Comparison of ENCODE assay signal across 8 cellular contexts in genomic region chr14:77151245-77151644, GRCh38.
DNase-seq lines count a peak whose midpoint lies in the region; ATAC-seq, FAIRE-seq and TF ChIP-seq lines count a peak whose summit lies in the region.

No MANE protein-coding gene starts in this region.

- no peaks in the 10 kb centered on the region for H4K20me1 ChIP-seq in SU-DHL-6 (ENCODE audit: low read depth, low read length)

- H3K36me3 Mint-ChIP-seq in stimulated activated naive B cell treated with anti-CD40 and anti-IgM and Interleukin-4, amounts not matched to agents 10 μg/mL and 1 μg/mL and 100 μg/mL, for 72 hours, result no peaks in the 10 kb centered on the region

- no peaks in the 10 kb centered on the region for H3K79me2 ChIP-seq in SU-DHL-6 (ENCODE audit: insufficient read depth, low read length)

- H3K27ac ChIP-seq in SU-DHL-6 (ENCODE audit: low read depth, low read length), result no peak overlapping the region

- H3K4me1 Mint-ChIP-seq in stimulated activated naive B cell treated with anti-CD40 and anti-IgM and Interleukin-4, amounts not matched to agents 10 μg/mL and 1 μg/mL and 100 μg/mL, for 72 hours, result peaks cover 0 to 2% of the 10 kb centered on the region in 2 donors

- no peaks in the 10 kb centered on the region for H3K9me3 Mint-ChIP-seq in stimulated activated naive B cell treated with anti-CD40 and anti-IgM and Interleukin-4, amounts not matched to agents 10 μg/mL and 1 μg/mL and 100 μg/mL, for 72 hours

- H3K9me2 ChIP-seq in SU-DHL-6 (replicated peaks; ENCODE audit: insufficient read depth, low read length), result no peaks in the 10 kb centered on the region

- H3F3A ChIP-seq in SU-DHL-6 (ENCODE audit: insufficient read depth), result no peaks in the 10 kb centered on the region

- H3K27ac Mint-ChIP-seq in stimulated activated naive B cell treated with anti-CD40 and anti-IgM and Interleukin-4, amounts not matched to agents 10 μg/mL and 1 μg/mL and 100 μg/mL, for 72 hours, result no peak overlapping the region

- no peaks in the 10 kb centered on the region for H3K36me3 ChIP-seq in SU-DHL-6 (ENCODE audit: low read length)

- no peak overlapping the region for H2AFZ ChIP-seq in SU-DHL-6 (ENCODE audit: low read depth, low read length, severe bottlenecking)

- no peak overlapping the region for H3K4me3 ChIP-seq in SU-DHL-6 (ENCODE audit: insufficient read depth, low read length, poor library complexity, severe bottlenecking)

- no peak overlapping the region for H3K4me3 Mint-ChIP-seq in stimulated activated naive B cell treated with anti-CD40 and anti-IgM and Interleukin-4, amounts not matched to agents 10 μg/mL and 1 μg/mL and 100 μg/mL, for 72 hours

- DNase-seq in DMS79 treated with DMSO at 0.1 percent for 48 hours (lab: John Stamatoyannopoulos, UW) (peak; percentile 75), HTR-8/SVneo (ENCODE audit: insufficient read length, low spot score) (peak; percentile 52), left kidney (ENCODE audit: low read depth, low spot score) (peak; percentile 49)
- no peak for DNase-seq in stimulated activated naive B cell treated with anti-CD40 and anti-IgM and Interleukin-4, amounts not matched to agents 10 μg/mL and 1 μg/mL and 100 μg/mL, for 72 hours
- no peak for DNase-seq in stimulated activated CD4-positive, alpha-beta T cell treated with anti-CD3 and anti-CD28 coated beads, Interleukin-1b, Interleukin-23, amount 100 ng/mL, for 48 hours

- H3K9ac ChIP-seq in SU-DHL-6 (ENCODE audit: low read length), result no peak overlapping the region

- H3K27me3 Mint-ChIP-seq in stimulated activated naive B cell treated with anti-CD40 and anti-IgM and Interleukin-4, amounts not matched to agents 10 μg/mL and 1 μg/mL and 100 μg/mL, for 72 hours, result peaks cover 43 to 74% of the 10 kb centered on the region in 2 donors

- H3K27me3 ChIP-seq in SU-DHL-6 (ENCODE audit: low read length), result no peaks in the 10 kb centered on the region

- no peak for ATAC-seq in HG03139 (IDR thresholded peaks at IDR 0.05; ENCODE audit: unreplicated experiment)
- ATAC-seq in HG02938 (IDR thresholded peaks at IDR 0.05; ENCODE audit: unreplicated experiment), result no peak
- ATAC-seq in stimulated activated naive B cell treated with anti-CD40 and anti-IgM and Interleukin-4, amounts not matched to agents 10 μg/mL and 1 μg/mL and 100 μg/mL, for 72 hours (replicated peaks), result no peak

- FAIRE-seq in HTR-8/SVneo (lab: Jason Lieb, UNC), result peak; percentile 20

- peak; percentile 54 for TF ChIP-seq CTCF in SU-DHL-6 (IDR thresholded peaks at IDR 0.05; ENCODE audit: insufficient read depth, low read length, poor library complexity, severe bottlenecking)

- no peaks in the 10 kb centered on the region for H3K9me3 ChIP-seq in SU-DHL-6 (ENCODE audit: insufficient read depth, low read length)

- no peak overlapping the region for H3K4me2 ChIP-seq in SU-DHL-6 (ENCODE audit: low read depth, low read length, poor library complexity, severe bottlenecking)

Comparison
In these comparisons a context has a peak if more than half of its experiments do, and no peak if none do; other contexts are left out.
1. DNase-seq: peak in DMS79 treated with DMSO at 0.1 percent for 48 hours (single experiment), HTR-8/SVneo (single experiment) and left kidney (single experiment); none in stimulated activated naive B cell treated with anti-CD40 and anti-IgM and Interleukin-4, amounts not matched to agents 10 μg/mL and 1 μg/mL and 100 μg/mL, for 72 hours (single experiment) and stimulated activated CD4-positive, alpha-beta T cell treated with anti-CD3 and anti-CD28 coated beads, Interleukin-1b, Interleukin-23, amount 100 ng/mL, for 48 hours (single experiment).